In genomic region chr6:142377112-142377848, GRCh38 we compare ENCODE assay signal across 10 cellular contexts.
DNase-seq lines count a peak whose midpoint lies in the region; ATAC-seq and TF ChIP-seq lines count a peak whose summit lies in the region.
"Had no signal": no experiment of that assay in that cellular context is flagged by ENCODE, and none has a peak within 500 bp of the region (broad histone marks: within the 10 kb centered on the region; RNA-seq: fewer than 3 reads in every experiment).

No MANE protein-coding gene starts in this region.

- H3K36me3 ChIP-seq in CD8-positive, alpha-beta memory T cell (ENCODE audit: insufficient read depth, low read length), result no peaks in the 10 kb centered on the region
- H3K36me3 ChIP-seq: suprapubic skin had no signal

- CTCF ChIA-PET in CD8-positive, alpha-beta memory T cell (lab: Charles Lee), result no interaction called here

- H3K9me3 ChIP-seq in CD8-positive, alpha-beta memory T cell (ENCODE audit: low read length), result no peaks in the 10 kb centered on the region
- H3K9me3 ChIP-seq: suprapubic skin had no signal

- POLR2A ChIA-PET in CD8-positive, alpha-beta memory T cell (lab: Charles Lee), result no interaction called here

- H3K27me3 Mint-ChIP-seq in brain (no peaks in the 10 kb centered on the region), mesothelial cell of epicardium (ENCODE audit: low read depth) (no peaks in the 10 kb centered on the region)
- peaks cover 8 to 19% of the 10 kb centered on the region in 2 donors for H3K27me3 Mint-ChIP-seq in CD8-positive, alpha-beta memory T cell

- ATAC-seq in HG03097 (IDR thresholded peaks at IDR 0.05; ENCODE audit: low FRiP score, unreplicated experiment), result no peak

- H3K4me3 Mint-ChIP-seq in brain (no peak overlapping the region), mesothelial cell of epicardium (no peak overlapping the region)
- H3K4me3 Mint-ChIP-seq in CD8-positive, alpha-beta memory T cell, result no peak overlapping the region

- no peak overlapping the region for H3K27ac ChIP-seq in CD8-positive, alpha-beta memory T cell (ENCODE audit: low read depth, low read length)
- H3K27ac ChIP-seq: suprapubic skin had no signal

- H3K36me3 Mint-ChIP-seq in brain, result no peaks in the 10 kb centered on the region
- no peaks in the 10 kb centered on the region for H3K36me3 Mint-ChIP-seq in mesothelial cell of epicardium
- no peaks in the 10 kb centered on the region for H3K36me3 Mint-ChIP-seq in CD8-positive, alpha-beta memory T cell

- H3K4me1 ChIP-seq in CD8-positive, alpha-beta memory T cell (ENCODE audit: insufficient read depth, low read length), result no peaks in the 10 kb centered on the region

- peak overlapping the region in 4 of 5 experiments; percentile 37 to 79 (median 58) for H3K27ac Mint-ChIP-seq in brain
- peak overlapping the region; percentile 91 for H3K27ac Mint-ChIP-seq in mesothelial cell of epicardium
- H3K27ac Mint-ChIP-seq in CD8-positive, alpha-beta memory T cell, result no peak overlapping the region

- H3K9me3 Mint-ChIP-seq in brain, result no peaks in the 10 kb centered on the region
- H3K9me3 Mint-ChIP-seq in mesothelial cell of epicardium, result no peaks in the 10 kb centered on the region
- no peaks in the 10 kb centered on the region for H3K9me3 Mint-ChIP-seq in CD8-positive, alpha-beta memory T cell

- DNase-seq in DMS79 treated with DMSO at 0.1 percent for 48 hours (lab: John Stamatoyannopoulos, UW) (peak; percentile 36), NCI-H1105 (lab: John Stamatoyannopoulos, UW) (peak; percentile 92), mesothelial cell of epicardium (ENCODE audit: low spot score in 2 of 2, unreplicated experiment in 2 of 2) (peak in 1 of 2 experiments; percentile 43), cortex of kidney (lab: John Stamatoyannopoulos, UW) (no peak), HCEC 1CT (no peak)
- no peak for DNase-seq in CD8-positive, alpha-beta memory T cell
- DNase-seq: NCI-H1092 treated with DMSO at 0.1 percent for 48 hours had no signal

- H3K4me3 ChIP-seq in CD8-positive, alpha-beta memory T cell (ENCODE audit: low read length), result no peak overlapping the region
- H3K4me3 ChIP-seq: suprapubic skin had no signal

- no peaks in the 10 kb centered on the region for H3K27me3 ChIP-seq in CD8-positive, alpha-beta memory T cell (ENCODE audit: insufficient read depth, low read length, poor library complexity, severe bottlenecking)
- H3K27me3 ChIP-seq: suprapubic skin had no signal

- TF ChIP-seq CTCF in brain (conservative IDR thresholded peaks at IDR 0.05) (no peak), mesothelial cell of epicardium (IDR thresholded peaks at IDR 0.05; ENCODE audit: unreplicated experiment) (no peak)

- H3K4me1 Mint-ChIP-seq in brain (peaks cover 32% of the 10 kb centered on the region), mesothelial cell of epicardium (peaks cover 48% of the 10 kb centered on the region)
- no peaks in the 10 kb centered on the region for H3K4me1 Mint-ChIP-seq in CD8-positive, alpha-beta memory T cell

Comparison
In these comparisons a context has a peak if more than half of its experiments do, and no peak if none do; other contexts are left out.
1. DNase-seq: peak in DMS79 treated with DMSO at 0.1 percent for 48 hours (single experiment) and NCI-H1105 (single experiment); none in CD8-positive, alpha-beta memory T cell (0 of 5), cortex of kidney (single experiment) and HCEC 1CT (single experiment).
2. H3K27ac Mint-ChIP-seq: peak in brain (4 of 5) and mesothelial cell of epicardium (single experiment); none in CD8-positive, alpha-beta memory T cell (0 of 8).